In the genomic region with DNA sequence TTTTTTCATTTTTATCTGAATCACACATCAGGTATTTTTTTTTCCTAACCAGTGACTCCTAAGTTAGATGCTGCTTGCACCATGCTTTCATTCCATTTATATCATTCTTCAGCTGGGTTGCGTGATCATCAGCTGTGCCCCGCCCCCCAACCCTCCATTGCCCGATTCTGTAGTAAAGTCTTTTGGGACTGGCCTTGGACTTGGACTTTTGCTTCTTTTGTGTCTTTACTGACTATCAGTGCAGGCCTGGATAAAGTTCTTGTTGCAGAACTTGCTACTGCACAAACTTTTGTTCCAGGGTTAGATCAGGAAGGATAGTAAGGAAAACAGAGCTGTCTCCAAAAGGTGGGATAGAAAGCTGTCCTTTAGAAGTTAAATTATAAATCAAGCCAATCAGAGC, we compare ENCODE assay signal across 1 cellular context.
TF ChIP-seq lines count a peak whose summit lies in the region.

No MANE protein-coding gene starts in this region.

TF ChIP-seq in HepG2, 621 proteins besides CTCF, POLR2A, EP300 and RAD21:
- peak; percentile 14; the same call in 1 of the 2 replicates for TF ChIP-seq HNF4A (CRISPR knock-in tag; IDR thresholded peaks at IDR 0.05)
- TF ChIP-seq, protein P1, sequence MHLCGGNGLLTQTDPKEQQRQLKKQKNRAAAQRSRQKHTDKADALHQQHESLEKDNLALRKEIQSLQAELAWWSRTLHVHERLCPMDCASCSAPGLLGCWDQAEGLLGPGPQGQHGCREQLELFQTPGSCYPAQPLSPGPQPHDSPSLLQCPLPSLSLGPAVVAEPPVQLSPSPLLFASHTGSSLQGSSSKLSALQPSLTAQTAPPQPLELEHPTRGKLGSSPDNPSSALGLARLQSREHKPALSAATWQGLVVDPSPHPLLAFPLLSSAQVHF (CRISPR knock-in tag; IDR thresholded peaks at IDR 0.05), result no peak
- TF ChIP-seq, protein P2, sequence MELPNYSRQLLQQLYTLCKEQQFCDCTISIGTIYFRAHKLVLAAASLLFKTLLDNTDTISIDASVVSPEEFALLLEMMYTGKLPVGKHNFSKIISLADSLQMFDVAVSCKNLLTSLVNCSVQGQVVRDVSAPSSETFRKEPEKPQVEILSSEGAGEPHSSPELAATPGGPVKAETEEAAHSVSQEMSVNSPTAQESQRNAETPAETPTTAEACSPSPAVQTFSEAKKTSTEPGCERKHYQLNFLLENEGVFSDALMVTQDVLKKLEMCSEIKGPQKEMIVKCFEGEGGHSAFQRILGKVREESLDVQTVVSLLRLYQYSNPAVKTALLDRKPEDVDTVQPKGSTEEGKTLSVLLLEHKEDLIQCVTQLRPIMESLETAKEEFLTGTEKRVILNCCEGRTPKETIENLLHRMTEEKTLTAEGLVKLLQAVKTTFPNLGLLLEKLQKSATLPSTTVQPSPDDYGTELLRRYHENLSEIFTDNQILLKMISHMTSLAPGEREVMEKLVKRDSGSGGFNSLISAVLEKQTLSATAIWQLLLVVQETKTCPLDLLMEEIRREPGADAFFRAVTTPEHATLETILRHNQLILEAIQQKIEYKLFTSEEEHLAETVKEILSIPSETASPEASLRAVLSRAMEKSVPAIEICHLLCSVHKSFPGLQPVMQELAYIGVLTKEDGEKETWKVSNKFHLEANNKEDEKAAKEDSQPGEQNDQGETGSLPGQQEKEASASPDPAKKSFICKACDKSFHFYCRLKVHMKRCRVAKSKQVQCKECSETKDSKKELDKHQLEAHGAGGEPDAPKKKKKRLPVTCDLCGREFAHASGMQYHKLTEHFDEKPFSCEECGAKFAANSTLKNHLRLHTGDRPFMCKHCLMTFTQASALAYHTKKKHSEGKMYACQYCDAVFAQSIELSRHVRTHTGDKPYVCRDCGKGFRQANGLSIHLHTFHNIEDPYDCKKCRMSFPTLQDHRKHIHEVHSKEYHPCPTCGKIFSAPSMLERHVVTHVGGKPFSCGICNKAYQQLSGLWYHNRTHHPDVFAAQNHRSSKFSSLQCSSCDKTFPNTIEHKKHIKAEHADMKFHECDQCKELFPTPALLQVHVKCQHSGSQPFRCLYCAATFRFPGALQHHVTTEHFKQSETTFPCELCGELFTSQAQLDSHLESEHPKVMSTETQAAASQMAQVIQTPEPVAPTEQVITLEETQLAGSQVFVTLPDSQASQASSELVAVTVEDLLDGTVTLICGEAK (IDR thresholded peaks at IDR 0.05), result peak; percentile 55
- TF ChIP-seq, protein P2 (CRISPR knock-in tag; IDR thresholded peaks at IDR 0.05), result peak; percentile 96
- no peak for TF ChIP-seq ZNF652 (CRISPR knock-in tag; IDR thresholded peaks at IDR 0.05; ENCODE audit: borderline replicate concordance, low read depth)
- no peak for TF ChIP-seq SIN3A (IDR thresholded peaks at IDR 0.05; ENCODE audit: borderline replicate concordance, low read depth, low read length)
TF ChIP-seq in HepG2: peak in this region for 2.
